17 cellular contexts compared by ENCODE assay signal in genomic region chr5:55625603-55625875, GRCh38.
DNase-seq lines count a peak whose midpoint lies in the region; ATAC-seq and TF ChIP-seq lines count a peak whose summit lies in the region.
"Had no signal": no experiment of that assay in that cellular context is flagged by ENCODE, and none has a peak within 500 bp of the region (broad histone marks: within the 10 kb centered on the region; RNA-seq: fewer than 3 reads in every experiment).

No MANE protein-coding gene starts in this region.

- no peak for ATAC-seq in psoas muscle
- no peak for ATAC-seq in HG03439 (IDR thresholded peaks at IDR 0.05; ENCODE audit: unreplicated experiment)
- ATAC-seq: HCT116; stimulated activated naive CD8-positive, alpha-beta T cell treated with anti-CD3 and anti-CD28 coated beads, Interleukin-15, Interleukin-2, amounts not matched to agents 100 U/mL and 50 U/mL, for 24 hours had no signal

- in situ Hi-C loops in GM13977 (cut with MboI; ENCODE audit: low pct_unique_long_range_greater_than_20kb, low sequenced_read_pairs, unreplicated experiment) = no loop called here

- 59 to 74% (median 68%) methylated on average over 4 of the region's 4 CpGs for WGBS in psoas muscle, 3 donors

- H3K4me3 ChIP-seq in iPS-18a (ENCODE audit: low read length) = peak overlapping the region; percentile 37
- no peak overlapping the region for H3K4me3 ChIP-seq in psoas muscle
- no peak overlapping the region for H3K4me3 ChIP-seq in SJCRH30

- no peaks in the 10 kb centered on the region for H3K27me3 ChIP-seq in iPS-18a (ENCODE audit: control insufficient read depth, insufficient read depth, low read length)
- no peaks in the 10 kb centered on the region for H3K27me3 ChIP-seq in psoas muscle (ENCODE audit: insufficient read depth in 3 of 3, low read length in 2 of 3)
- no peaks in the 10 kb centered on the region for H3K27me3 ChIP-seq in SJCRH30

- no peak for TF ChIP-seq CTCF in psoas muscle (IDR thresholded peaks at IDR 0.05)
- no peak for TF ChIP-seq CTCF in GM13977 (IDR thresholded peaks at IDR 0.05; ENCODE audit: extremely low read depth, insufficient read depth, missing control alignments)

- H3K9ac ChIP-seq in ES-I3 (ENCODE audit: low read depth, low read length) (peak overlapping the region; percentile 1; the same call in 1 of the 2 replicates), iPS-18a (ENCODE audit: low read length) (no peak overlapping the region)
- H3K9ac ChIP-seq: parathyroid adenoma had no signal

- peak overlapping the region; percentile 61 for H3K27ac ChIP-seq in iPS-18a (ENCODE audit: low read length)
- H3K27ac ChIP-seq in psoas muscle = peak overlapping the region; percentile 27
- no peak overlapping the region for H3K27ac ChIP-seq in SJCRH30
- H3K27ac ChIP-seq: parathyroid adenoma, RWPE1 had no signal

- H3K9me3 ChIP-seq in ES-I3 (ENCODE audit: control insufficient read depth, insufficient read depth, low read length) = no peaks in the 10 kb centered on the region
- no peaks in the 10 kb centered on the region for H3K9me3 ChIP-seq in iPS-18a (ENCODE audit: control insufficient read depth, low read depth, low read length)
- no peaks in the 10 kb centered on the region for H3K9me3 ChIP-seq in psoas muscle
- no peaks in the 10 kb centered on the region for H3K9me3 ChIP-seq in SJCRH30 (replicated peaks)

- DNase-seq in NCI-H69 (lab: John Stamatoyannopoulos, UW) = peak; percentile 15
- DNase-seq in psoas muscle = no peak
- DNase-seq in SJCRH30 = no peak
- DNase-seq in GM13977 (ENCODE audit: low spot score) = no peak
- DNase-seq in LoVo (ENCODE audit: low spot score) = no peak
- DNase-seq: activated effector memory CD4-positive, alpha-beta T cell treated with Interleukin-2 at 50 U/mL for 16 hours; kidney glomerular epithelial cell; NCI-H1694 treated with DMSO at 0.1 percent for 48 hours; NCI-H345; stimulated activated CD4-positive, alpha-beta T cell treated with anti-CD3 and anti-CD28 coated beads, Interleukin-12 subunit alpha, Interleukin-12 subunit beta, amount 100 ng/mL, for 4 hours; stimulated activated naive CD8-positive, alpha-beta T cell treated with anti-CD3 and anti-CD28 coated beads, Interleukin-15, Interleukin-2, amounts not matched to agents 100 U/mL and 50 U/mL, for 24 hours had no signal

- peaks cover 20% of the 10 kb centered on the region; the same call in 1 of the 2 replicates for H3K4me1 ChIP-seq in ES-I3 (ENCODE audit: insufficient read depth, low read length)
- H3K4me1 ChIP-seq in iPS-18a (ENCODE audit: control insufficient read depth, low read depth, low read length) = peaks cover 43% of the 10 kb centered on the region
- H3K4me1 ChIP-seq in psoas muscle = peaks cover 9% of the 10 kb centered on the region
- no peaks in the 10 kb centered on the region; the same call in 1 of the 2 replicates for H3K4me1 ChIP-seq in SJCRH30

- intact Hi-C loops in psoas muscle (cut with DNase I) = no loop called here

- no peaks in the 10 kb centered on the region for H3K36me3 ChIP-seq in ES-I3 (ENCODE audit: insufficient read depth, low read length)
- H3K36me3 ChIP-seq in iPS-18a (ENCODE audit: control insufficient read depth, low read depth, low read length) = no peaks in the 10 kb centered on the region
- H3K36me3 ChIP-seq in psoas muscle (ENCODE audit: insufficient read depth in 1 of 2, low read depth in 1 of 2) = no peaks in the 10 kb centered on the region
- no peaks in the 10 kb centered on the region for H3K36me3 ChIP-seq in SJCRH30
